ENCODE assay signal across 8 cellular contexts in the genomic region with DNA sequence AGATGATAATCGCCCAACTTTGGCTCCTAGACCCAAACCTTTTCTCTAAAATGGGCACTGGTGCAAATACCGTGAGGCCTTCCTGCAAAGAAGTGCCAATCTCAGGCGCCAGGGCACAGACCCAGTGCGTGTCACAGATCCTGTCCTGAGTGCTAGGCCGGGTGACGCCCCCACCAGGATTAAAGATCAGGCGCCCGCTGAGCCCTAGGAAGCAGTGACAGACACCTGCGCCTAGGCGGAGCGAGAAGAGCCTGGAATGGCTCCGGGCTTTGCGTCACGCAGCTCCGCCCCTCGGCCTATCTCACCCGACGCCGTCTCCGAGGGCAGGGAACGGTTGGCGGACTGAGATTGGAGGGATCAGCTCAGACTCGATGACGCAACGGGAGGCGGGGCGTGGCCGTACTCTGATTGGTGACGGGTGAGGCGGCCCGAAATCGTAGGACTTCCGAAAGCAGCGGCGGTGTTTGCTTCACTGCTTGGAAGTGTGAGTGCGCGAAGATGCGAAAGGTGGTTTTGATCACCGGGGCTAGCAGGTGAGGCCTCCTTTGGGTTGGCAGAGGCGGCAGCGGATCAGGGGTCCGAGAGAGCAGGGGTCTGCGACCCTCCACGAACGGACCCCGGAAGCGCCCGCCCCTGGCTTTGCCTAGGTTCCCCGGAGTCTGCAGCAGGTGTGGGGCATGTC.
A peak's percentile ranks its signal among the peaks of the same experiment; 100 is the strongest.
DNase-seq lines count a peak whose midpoint lies in the region; ATAC-seq and TF ChIP-seq lines count a peak whose summit lies in the region.
"Not testable (repeated sequence)": the region's sequence is repeated elsewhere in the genome, so short reads cannot be mapped to it uniquely, and the experiment has no call there.

A gene with protein sequence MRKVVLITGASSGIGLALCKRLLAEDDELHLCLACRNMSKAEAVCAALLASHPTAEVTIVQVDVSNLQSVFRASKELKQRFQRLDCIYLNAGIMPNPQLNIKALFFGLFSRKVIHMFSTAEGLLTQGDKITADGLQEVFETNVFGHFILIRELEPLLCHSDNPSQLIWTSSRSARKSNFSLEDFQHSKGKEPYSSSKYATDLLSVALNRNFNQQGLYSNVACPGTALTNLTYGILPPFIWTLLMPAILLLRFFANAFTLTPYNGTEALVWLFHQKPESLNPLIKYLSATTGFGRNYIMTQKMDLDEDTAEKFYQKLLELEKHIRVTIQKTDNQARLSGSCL (plus strand): TSS at position 400 of the 682 bp plus-strand sequence. CDS start 99 bp downstream, at position 499.

- peak within 1 kb of the TSS; percentile 51 for H3K4me3 ChIP-seq in AG09309 (ENCODE audit: control insufficient read depth, low read depth, low read length)

- DNase-seq in AG09309 (ENCODE audit: low read depth): not testable (repeated sequence)
- peak; percentile 70 for DNase-seq in NCI-H345 treated with DMSO at 0.1 percent for 48 hours (lab: John Stamatoyannopoulos, UW; ENCODE audit: unreplicated experiment)
- DNase-seq in activated CD4-positive, CD25-positive, alpha-beta regulatory T cell treated with anti-CD3 and anti-CD28 coated beads, Interleukin-2, amount 50 U/mL, for 16 hours (ENCODE audit: low read depth, low spot score): peak; percentile 43
- peak; percentile 80 for DNase-seq in central memory CD4-positive, alpha-beta T cell
- DNase-seq in iris pigment epithelial cell (ENCODE audit: low read depth): peak; percentile 27
- DNase-seq in stimulated activated CD4-positive, alpha-beta T cell treated with anti-CD3 and anti-CD28 coated beads, Interleukin-12 subunit alpha, Interleukin-12 subunit beta, amount 100 ng/mL, for 4 hours: peak; percentile 58

- ATAC-seq in GM19035 (IDR thresholded peaks at IDR 0.05; ENCODE audit: unreplicated experiment) (peak; percentile 99), HG03342 (IDR thresholded peaks at IDR 0.05; ENCODE audit: unreplicated experiment) (peak; percentile 99)

- TF ChIP-seq CTCF in AG09309 (IDR thresholded peaks at IDR 0.05; ENCODE audit: control insufficient read depth, insufficient read depth, low read depth, low read length, missing control alignments): not testable (repeated sequence)
